Comparison of ENCODE assay signal across 9 cellular contexts in the genomic region with DNA sequence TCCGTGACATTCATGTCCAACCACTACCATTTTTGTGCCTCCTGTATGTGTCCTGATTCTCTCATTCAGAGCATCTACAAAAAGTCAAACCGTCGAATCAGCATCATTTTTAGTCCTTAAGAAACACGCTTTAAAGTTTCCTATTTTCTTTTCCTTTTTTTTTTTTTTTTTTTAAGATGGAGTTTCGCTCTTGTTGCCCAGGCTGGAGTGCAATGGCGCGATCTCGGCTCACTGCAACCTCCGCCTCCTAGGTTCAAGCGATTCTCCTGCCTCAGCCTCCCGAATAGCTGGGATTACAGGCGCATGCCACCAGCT. TPM values are rescaled to one million over a fixed set of nuclear protein-coding genes. Genes with fewer than 3 reads are reported as not detected.
DNase-seq lines count a peak whose midpoint lies in the region; ATAC-seq and TF ChIP-seq lines count a peak whose summit lies in the region.
"Not testable (repeated sequence)": the region's sequence is repeated elsewhere in the genome, so short reads cannot be mapped to it uniquely, and the experiment has no call there.
"Had no signal": no experiment of that assay in that cellular context is flagged by ENCODE, and none has a peak within 500 bp of the region (broad histone marks: within the 10 kb centered on the region; RNA-seq: fewer than 3 reads in every experiment).

No MANE protein-coding gene starts in this region.

- intact Hi-C loops in CD8-positive, alpha-beta T cell (cut with DNase I, micrococcal nuclease) = loop anchor here (2.0 to 10.0 kb wide), 4 partner anchors 60 to 318 kb away; a partner anchor contains a TSS
- intact Hi-C loops in PC-9 (cut with micrococcal nuclease; ENCODE audit: unreplicated experiment) = loop anchor here (10.0 kb wide), 1 partner anchor 298 kb away; a partner anchor contains a TSS
- intact Hi-C loops in activated T-helper 1 cell treated with anti-CD3 and anti-CD28 coated beads, Interleukin-12 subunit alpha, Interleukin-12 subunit beta, Interleukin-2, Interleukin-4 antibody, amounts not matched to agents 30 ng/mL and 10 ng/mL and 1 ng/mL, durations not matched to agents 14 hours and 24 hours and 36 hours (cut with micrococcal nuclease) = not testable (repeated sequence)

- not testable (repeated sequence) for H3K9me3 Mint-ChIP-seq in CD8-positive, alpha-beta T cell; activated T-helper 1 cell treated with anti-CD3 and anti-CD28 coated beads, Interleukin-12 subunit alpha, Interleukin-12 subunit beta, Interleukin-2, Interleukin-4 antibody, amounts not matched to agents 30 ng/mL and 10 ng/mL and 1 ng/mL, durations not matched to agents 14 hours and 24 hours and 36 hours; mesothelial cell of epicardium; type B pancreatic cell

- not testable (repeated sequence) for H3K4me1 ChIP-seq in CD8-positive, alpha-beta T cell (ENCODE audit: insufficient read depth, low read length)
- peaks cover 70% of the 10 kb centered on the region for H3K4me1 ChIP-seq in PC-9 (replicated peaks; ENCODE audit: insufficient read depth)

- not testable (repeated sequence) for H4K20me1 ChIP-seq in PC-9 (ENCODE audit: insufficient read depth)

- DNase-seq in CD8-positive, alpha-beta T cell; PC-9; activated T-helper 1 cell treated with anti-CD3 and anti-CD28 coated beads, Interleukin-12 subunit alpha, Interleukin-12 subunit beta, Interleukin-2, Interleukin-4 antibody, amounts not matched to agents 30 ng/mL and 10 ng/mL and 1 ng/mL, durations not matched to agents 14 hours and 24 hours and 36 hours (ENCODE audit: low spot score); cardiac fibroblast (ENCODE audit: low read depth in 2 of 2); fibroblast of mammary gland (ENCODE audit: low read depth); mesothelial cell of epicardium (ENCODE audit: low spot score in 2 of 2, unreplicated experiment in 2 of 2); retinal pigment epithelial cell (ENCODE audit: low read depth); type B pancreatic cell (ENCODE audit: extremely low spot score, unreplicated experiment): not testable (repeated sequence)

- not testable (repeated sequence) for H3K27me3 ChIP-seq in CD8-positive, alpha-beta T cell (ENCODE audit: insufficient read depth, low read length); PC-9 (ENCODE audit: insufficient read depth, low read depth)

- peaks cover 27% of the 10 kb centered on the region for H3F3A ChIP-seq in PC-9 (ENCODE audit: insufficient read depth, low read depth)

- H3K4me3 Mint-ChIP-seq in CD8-positive, alpha-beta T cell = peak overlapping the region; percentile 15
- peak overlapping the region; percentile 80 for H3K4me3 Mint-ChIP-seq in activated T-helper 1 cell treated with anti-CD3 and anti-CD28 coated beads, Interleukin-12 subunit alpha, Interleukin-12 subunit beta, Interleukin-2, Interleukin-4 antibody, amounts not matched to agents 30 ng/mL and 10 ng/mL and 1 ng/mL, durations not matched to agents 14 hours and 24 hours and 36 hours
- H3K4me3 Mint-ChIP-seq in mesothelial cell of epicardium (peak overlapping the region; percentile 76), type B pancreatic cell (peak overlapping the region; percentile 94)

- H3K27ac Mint-ChIP-seq in CD8-positive, alpha-beta T cell; activated T-helper 1 cell treated with anti-CD3 and anti-CD28 coated beads, Interleukin-12 subunit alpha, Interleukin-12 subunit beta, Interleukin-2, Interleukin-4 antibody, amounts not matched to agents 30 ng/mL and 10 ng/mL and 1 ng/mL, durations not matched to agents 14 hours and 24 hours and 36 hours; mesothelial cell of epicardium: not testable (repeated sequence)
- H3K27ac Mint-ChIP-seq in type B pancreatic cell = peak overlapping the region; percentile 91

- POLR2A ChIA-PET in CD8-positive, alpha-beta T cell (lab: Charles Lee); PC-9 (lab: Charles Lee; ENCODE audit: unreplicated experiment): not testable (repeated sequence)

- H3K79me2 ChIP-seq in PC-9 (ENCODE audit: low read depth) = peaks cover 51% of the 10 kb centered on the region

- H3K4me1 Mint-ChIP-seq in CD8-positive, alpha-beta T cell (ENCODE audit: low read depth) = peaks cover 11% of the 10 kb centered on the region
- peaks cover 35% of the 10 kb centered on the region for H3K4me1 Mint-ChIP-seq in activated T-helper 1 cell treated with anti-CD3 and anti-CD28 coated beads, Interleukin-12 subunit alpha, Interleukin-12 subunit beta, Interleukin-2, Interleukin-4 antibody, amounts not matched to agents 30 ng/mL and 10 ng/mL and 1 ng/mL, durations not matched to agents 14 hours and 24 hours and 36 hours (ENCODE audit: low read depth)
- H3K4me1 Mint-ChIP-seq in mesothelial cell of epicardium = peaks cover 14% of the 10 kb centered on the region
- peaks cover 34% of the 10 kb centered on the region for H3K4me1 Mint-ChIP-seq in type B pancreatic cell (ENCODE audit: unreplicated experiment)

- CTCF ChIA-PET in CD8-positive, alpha-beta T cell (lab: Charles Lee); PC-9 (lab: Charles Lee): not testable (repeated sequence)

- H3K9me2 ChIP-seq in PC-9 (ENCODE audit: insufficient read depth) = not testable (repeated sequence)

- peak overlapping the region; percentile 81 for H3K4me2 ChIP-seq in PC-9

- not testable (repeated sequence) for H3K9me3 ChIP-seq in CD8-positive, alpha-beta T cell (ENCODE audit: low read length); PC-9 (ENCODE audit: insufficient read depth, low read depth)

- BruUV-seq in PC-9 (replicated peaks; lab: Mats Ljungman, UMichigan) = not testable (repeated sequence)

- H3K27me3 Mint-ChIP-seq in CD8-positive, alpha-beta T cell (ENCODE audit: low read depth) = peaks cover 40% of the 10 kb centered on the region
- H3K27me3 Mint-ChIP-seq in activated T-helper 1 cell treated with anti-CD3 and anti-CD28 coated beads, Interleukin-12 subunit alpha, Interleukin-12 subunit beta, Interleukin-2, Interleukin-4 antibody, amounts not matched to agents 30 ng/mL and 10 ng/mL and 1 ng/mL, durations not matched to agents 14 hours and 24 hours and 36 hours (ENCODE audit: insufficient read depth) = peaks cover 26% of the 10 kb centered on the region
- not testable (repeated sequence) for H3K27me3 Mint-ChIP-seq in mesothelial cell of epicardium (ENCODE audit: low read depth); type B pancreatic cell

- H3K36me3 ChIP-seq in CD8-positive, alpha-beta T cell (ENCODE audit: insufficient read depth, low read length); PC-9 (ENCODE audit: low read depth): not testable (repeated sequence)

- H2AFZ ChIP-seq in PC-9 = peak overlapping the region; percentile 69; the same call in 1 of the 2 replicates

- H3K36me3 Mint-ChIP-seq in CD8-positive, alpha-beta T cell; activated T-helper 1 cell treated with anti-CD3 and anti-CD28 coated beads, Interleukin-12 subunit alpha, Interleukin-12 subunit beta, Interleukin-2, Interleukin-4 antibody, amounts not matched to agents 30 ng/mL and 10 ng/mL and 1 ng/mL, durations not matched to agents 14 hours and 24 hours and 36 hours (ENCODE audit: low read depth); mesothelial cell of epicardium; type B pancreatic cell: not testable (repeated sequence)

- H3K4me3 ChIP-seq in CD8-positive, alpha-beta T cell (ENCODE audit: low read depth, low read length) = not testable (repeated sequence)
- H3K4me3 ChIP-seq in PC-9 (peak overlapping the region; percentile 73), cardiac fibroblast (replicated peaks in 1 of 2; ENCODE audit: low read depth in 2 of 2, low read length in 2 of 2) (peak overlapping the region; percentile 57 to 69), fibroblast of mammary gland (ENCODE audit: control insufficient read depth, low read depth, low read length) (peak overlapping the region; percentile 77), retinal pigment epithelial cell (ENCODE audit: low read length) (peak overlapping the region; percentile 66)

- not testable (repeated sequence) for TF ChIP-seq CTCF in CD8-positive, alpha-beta T cell (IDR thresholded peaks at IDR 0.05); PC-9 (conservative IDR thresholded peaks at IDR 0.05); cardiac fibroblast (IDR thresholded peaks at IDR 0.05; ENCODE audit: low read depth, low read length); fibroblast of mammary gland (conservative IDR thresholded peaks at IDR 0.05; ENCODE audit: control insufficient read depth, insufficient read depth, low read depth, low read length); mesothelial cell of epicardium (IDR thresholded peaks at IDR 0.05; ENCODE audit: unreplicated experiment); retinal pigment epithelial cell (conservative IDR thresholded peaks at IDR 0.05; ENCODE audit: low read depth, low read length); type B pancreatic cell (conservative IDR thresholded peaks at IDR 0.05)

- not testable (repeated sequence) for H3K27ac ChIP-seq in CD8-positive, alpha-beta T cell (ENCODE audit: low read depth, low read length)
- H3K27ac ChIP-seq in PC-9 = peak overlapping the region; percentile 92

- ATAC-seq in CD8-positive, alpha-beta T cell = not testable (repeated sequence)

RNA-seq across cellular contexts. Expression of a gene that starts 1.8 kb away (rescaled TPM):
- under 1 TPM in 1 of 2 experiments, not detected in 1; 0.17 TPM for total RNA-seq in CD8-positive, alpha-beta T cell
- total RNA-seq in PC-9 (2021) = 33.8 and 38.6 TPM in 2 replicates
- total RNA-seq in activated T-helper 1 cell treated with anti-CD3 and anti-CD28 coated beads, Interleukin-12 subunit alpha, Interleukin-12 subunit beta, Interleukin-2, Interleukin-4 antibody, amounts not matched to agents 30 ng/mL and 10 ng/mL and 1 ng/mL, durations not matched to agents 14 hours and 24 hours and 36 hours = 3.5 and 5.1 TPM in 2 replicates
- total RNA-seq in mesothelial cell of epicardium = 17.2 to 17.9 TPM (median 17.8 TPM) in 3 replicates
- total RNA-seq in type B pancreatic cell (ENCODE audit: low replicate concordance) = 56.6 and 66.4 TPM in 2 replicates

RNA-seq across cellular contexts. Expression of a gene that starts 35.5 kb away (rescaled TPM):
- total RNA-seq in CD8-positive, alpha-beta T cell = not detected
- 0.20 TPM in 1 of 2 replicates, not detected in the other for total RNA-seq in PC-9 (2021)
- not detected in 2 replicates for total RNA-seq in activated T-helper 1 cell treated with anti-CD3 and anti-CD28 coated beads, Interleukin-12 subunit alpha, Interleukin-12 subunit beta, Interleukin-2, Interleukin-4 antibody, amounts not matched to agents 30 ng/mL and 10 ng/mL and 1 ng/mL, durations not matched to agents 14 hours and 24 hours and 36 hours
- not detected in 3 replicates for total RNA-seq in mesothelial cell of epicardium
- 1.2 TPM in 1 of 2 replicates, not detected in the other for total RNA-seq in type B pancreatic cell (ENCODE audit: low replicate concordance)
- total RNA-seq: T-helper 1 cell treated with Interleukin-12 subunit alpha and Interleukin-12 subunit beta and Interleukin-4 antibody, amounts not matched to agents 30 ng/mL and 1 ng/mL, for 36 hours had no signal

Comparison
In these comparisons a context has a peak if more than half of its experiments do, and no peak if none do; other contexts are left out.
1. H3K4me3 Mint-ChIP-seq: peak in every context shown above with its lines; median percentile 94 in type B pancreatic cell; 80 in activated T-helper 1 cell treated with anti-CD3 and anti-CD28 coated beads, Interleukin-12 subunit alpha, Interleukin-12 subunit beta, Interleukin-2, Interleukin-4 antibody, amounts not matched to agents 30 ng/mL and 10 ng/mL and 1 ng/mL, durations not matched to agents 14 hours and 24 hours and 36 hours; 76 in mesothelial cell of epicardium; 15 in CD8-positive, alpha-beta T cell.